ENCODE assay signal across 1 cellular context in genomic region chr15:58458076-58458475, GRCh38.
TF ChIP-seq lines count a peak whose summit lies in the region.

No MANE protein-coding gene starts in this region.

TF ChIP-seq in HepG2, 621 proteins besides CTCF, POLR2A, EP300 and RAD21 (continued from another document and continues in another):
- TF ChIP-seq PHF8 (CRISPR knock-in tag; IDR thresholded peaks at IDR 0.05) = no peak
- TF ChIP-seq ZHX1 (CRISPR knock-in tag; IDR thresholded peaks at IDR 0.05; ENCODE audit: low read depth) = no peak
- TF ChIP-seq TFDP1 (CRISPR knock-in tag; IDR thresholded peaks at IDR 0.05; ENCODE audit: borderline replicate concordance) = no peak
- TF ChIP-seq CEBPB (IDR thresholded peaks at IDR 0.05; ENCODE audit: borderline replicate concordance, low read depth, low read length) = 0 out of 2 replicates have a peak, but pooled peaks have one; percentile 12
- no peak for TF ChIP-seq RFX3 (CRISPR knock-in tag; IDR thresholded peaks at IDR 0.05)
- TF ChIP-seq ZNF563 (CRISPR knock-in tag; IDR thresholded peaks at IDR 0.05) = no peak
- TF ChIP-seq ZNF792 (CRISPR knock-in tag; IDR thresholded peaks at IDR 0.05) = 0 out of 2 replicates have a peak, but pooled peaks have one; percentile 23
- 0 out of 2 replicates have a peak, but pooled peaks have one; percentile 41 for TF ChIP-seq ZMAT3 (CRISPR knock-in tag; conservative IDR thresholded peaks at IDR 0.05)
- no peak for TF ChIP-seq ZNF503 (CRISPR knock-in tag; IDR thresholded peaks at IDR 0.05)
- TF ChIP-seq MED13 (CRISPR knock-in tag; IDR thresholded peaks at IDR 0.05) = no peak
- no peak for TF ChIP-seq ZBTB26 (CRISPR knock-in tag; IDR thresholded peaks at IDR 0.05; ENCODE audit: borderline replicate concordance)
- no peak for TF ChIP-seq CCDC6 (CRISPR knock-in tag; IDR thresholded peaks at IDR 0.05)
- no peak for TF ChIP-seq CENPT (CRISPR knock-in tag; IDR thresholded peaks at IDR 0.05; ENCODE audit: low read depth)
- peak; percentile 79 for TF ChIP-seq NR2C2 (CRISPR knock-in tag; IDR thresholded peaks at IDR 0.05; ENCODE audit: borderline replicate concordance)
- TF ChIP-seq SRSF4 (IDR thresholded peaks at IDR 0.05; ENCODE audit: low read depth, low read length, poor library complexity, severe bottlenecking) = no peak
- peak; percentile 77; the same call in 1 of the 2 replicates for TF ChIP-seq ATF2 (CRISPR knock-in tag; IDR thresholded peaks at IDR 0.05)
- no peak for TF ChIP-seq DMTF1 (CRISPR knock-in tag; IDR thresholded peaks at IDR 0.05)
- peak; percentile 97 for TF ChIP-seq MEF2D (CRISPR knock-in tag; IDR thresholded peaks at IDR 0.05)
- TF ChIP-seq ZNF605 (CRISPR knock-in tag; IDR thresholded peaks at IDR 0.05) = no peak
- 0 out of 2 replicates have a peak, but pooled peaks have one; percentile 37 for TF ChIP-seq THAP11 (CRISPR knock-in tag; IDR thresholded peaks at IDR 0.05)
- peak; percentile 72; the same call in 1 of the 2 replicates for TF ChIP-seq HNF4G (IDR thresholded peaks at IDR 0.05; ENCODE audit: borderline replicate concordance, low read depth, low read length)
- TF ChIP-seq HNF4G (CRISPR knock-in tag; IDR thresholded peaks at IDR 0.05; ENCODE audit: borderline replicate concordance, low read depth) = no peak; the same call in 1 of the 2 replicates
- TF ChIP-seq NCOA5 (CRISPR knock-in tag; IDR thresholded peaks at IDR 0.05) = no peak
- no peak for TF ChIP-seq ZNF407 (CRISPR knock-in tag; IDR thresholded peaks at IDR 0.05; ENCODE audit: not compliant biosample characterization)
- no peak for TF ChIP-seq CSRNP2 (CRISPR knock-in tag; conservative IDR thresholded peaks at IDR 0.05; ENCODE audit: low read depth)
- no peak for TF ChIP-seq KMT2B (CRISPR knock-in tag; IDR thresholded peaks at IDR 0.05)
- TF ChIP-seq ETS1 (CRISPR knock-in tag; IDR thresholded peaks at IDR 0.05) = no peak
- no peak for TF ChIP-seq SYNCRIP (IDR thresholded peaks at IDR 0.05; ENCODE audit: insufficient read depth, low read depth, low read length)
- no peak for TF ChIP-seq ZNF652 (CRISPR knock-in tag; IDR thresholded peaks at IDR 0.05; ENCODE audit: borderline replicate concordance, low read depth)
- TF ChIP-seq KDM1A (CRISPR knock-in tag; IDR thresholded peaks at IDR 0.05) = no peak
- no peak for TF ChIP-seq IKZF5 (CRISPR knock-in tag; IDR thresholded peaks at IDR 0.05)
- TF ChIP-seq YEATS4 (CRISPR knock-in tag; IDR thresholded peaks at IDR 0.05; ENCODE audit: borderline replicate concordance) = no peak
- no peak for TF ChIP-seq HDAC6 (IDR thresholded peaks at IDR 0.05; ENCODE audit: low read depth, low read length)
- TF ChIP-seq ZNF44 (CRISPR knock-in tag; IDR thresholded peaks at IDR 0.05) = no peak
